1 cellular context compared by ENCODE assay signal in genomic region chr15:49199666-49200065, GRCh38.
TF ChIP-seq lines count a peak whose summit lies in the region.

No MANE protein-coding gene starts in this region.

TF ChIP-seq in IMR-90, 13 proteins besides CTCF, POLR2A, EP300 and RAD21:
- TF ChIP-seq MXI1 (IDR thresholded peaks at IDR 0.05; ENCODE audit: borderline replicate concordance, low read depth, low read length) (no peak), FOS (IDR thresholded peaks at IDR 0.05; ENCODE audit: low read depth, low read length) (no peak), CEBPB (IDR thresholded peaks at IDR 0.05; ENCODE audit: low read depth, low read length) (no peak), CHD1 (IDR thresholded peaks at IDR 0.05; ENCODE audit: low read depth, low read length) (no peak), SMC3 (IDR thresholded peaks at IDR 0.05; ENCODE audit: low read depth, low read length) (no peak), USF2 (IDR thresholded peaks at IDR 0.05; ENCODE audit: low read depth, low read length) (no peak), RFX5 (IDR thresholded peaks at IDR 0.05; ENCODE audit: low read depth, low read length) (no peak), MAZ (IDR thresholded peaks at IDR 0.05; ENCODE audit: borderline replicate concordance, low read depth, low read length) (no peak), ELK1 (IDR thresholded peaks at IDR 0.05; ENCODE audit: borderline replicate concordance, low read depth, low read length) (no peak), BHLHE40 (IDR thresholded peaks at IDR 0.05; ENCODE audit: low read depth, low read length) (no peak), RCOR1 (IDR thresholded peaks at IDR 0.05; ENCODE audit: insufficient replicate concordance, low read length) (no peak), NFE2L2 (IDR thresholded peaks at IDR 0.05; ENCODE audit: low read depth, low read length) (no peak)
